ENCODE assay signal across 14 cellular contexts in the genomic region with DNA sequence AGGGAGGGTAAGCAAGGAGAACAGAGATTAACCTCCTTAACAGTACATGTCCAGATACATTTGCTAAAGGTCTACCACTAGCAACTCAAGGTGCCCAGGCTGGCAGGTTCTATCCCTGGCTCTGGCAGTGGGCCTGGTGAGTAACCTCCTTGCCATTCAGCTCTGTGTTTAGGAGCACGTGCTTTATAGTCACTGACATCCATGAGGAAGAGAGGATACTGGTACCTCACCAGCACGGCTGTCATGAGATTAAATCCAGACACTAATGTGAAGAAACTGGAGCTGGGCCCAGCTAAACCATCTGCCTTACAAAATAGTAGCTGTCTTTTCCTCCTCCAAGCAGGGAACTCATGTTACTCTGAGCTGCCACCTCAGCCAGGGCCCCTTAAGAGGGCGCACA. TPM values are rescaled to one million over a fixed set of nuclear protein-coding genes. Genes with fewer than 3 reads are reported as not detected.
DNase-seq lines count a peak whose midpoint lies in the region; ATAC-seq and TF ChIP-seq lines count a peak whose summit lies in the region.
"Had no signal": no experiment of that assay in that cellular context is flagged by ENCODE, and none has a peak within 500 bp of the region (broad histone marks: within the 10 kb centered on the region; RNA-seq: fewer than 3 reads in every experiment).

No MANE protein-coding gene starts in this region.

- TF ChIP-seq CTCF in adrenal gland (IDR thresholded peaks at IDR 0.05), result no peak
- no peak for TF ChIP-seq CTCF in upper lobe of left lung (IDR thresholded peaks at IDR 0.05)
- no peak for TF ChIP-seq CTCF in GM20000 (IDR thresholded peaks at IDR 0.05; ENCODE audit: extremely low read depth, missing control alignments)

- peaks cover 0 to 10% of the 10 kb centered on the region in 2 donors for H3K4me1 ChIP-seq in adrenal gland (replicated peaks in 1 of 2)
- peaks cover 0 to 6% (median 2%) of the 10 kb centered on the region in 4 donors for H3K4me1 ChIP-seq in upper lobe of left lung

- H3K9me3 ChIP-seq in adrenal gland (replicated peaks in 1 of 3) (no peaks in the 10 kb centered on the region), upper lobe of left lung (no peaks in the 10 kb centered on the region)
- H3K9me3 ChIP-seq: thoracic aorta had no signal

- H3K27ac Mint-ChIP-seq in immature natural killer cell, result no peak overlapping the region

- ATAC-seq in upper lobe of left lung (ENCODE audit: low FRiP score in 2 of 2), result no peak
- ATAC-seq in GM18520 (IDR thresholded peaks at IDR 0.05; ENCODE audit: unreplicated experiment), result no peak

- WGBS in adrenal gland, 4 donors, result 17 to 47% (median 44%) methylated on average over 1 to 3 of the region's 3 CpGs
- WGBS in upper lobe of left lung, 2 donors, result 70 to 74% methylated on average over 3 of the region's 3 CpGs

- H3K4me1 Mint-ChIP-seq in immature natural killer cell, result peaks cover 9 to 19% of the 10 kb centered on the region in 2 donors

- H3K4me3 ChIP-seq in adrenal gland (no peak overlapping the region), upper lobe of left lung (no peak overlapping the region)
- H3K4me3 ChIP-seq: thoracic aorta had no signal

- H3K27me3 Mint-ChIP-seq in immature natural killer cell (ENCODE audit: low read depth in 3 of 3), result peaks cover 4 to 14% (median 6%) of the 10 kb centered on the region in 3 donors

- H3K4me3 Mint-ChIP-seq in immature natural killer cell, result no peak overlapping the region

- peak overlapping the region in 1 of 5 donors; percentile 38 for H3K27ac ChIP-seq in adrenal gland
- peak overlapping the region in 3 of 4 donors; percentile 11 to 36 (median 16) for H3K27ac ChIP-seq in upper lobe of left lung

- no peaks in the 10 kb centered on the region for H3K36me3 Mint-ChIP-seq in immature natural killer cell

- DNase-seq in NCI-H82 (lab: John Stamatoyannopoulos, UW) (peak; percentile 54), NCI-H82 treated with DMSO at 0.1 percent for 48 hours (lab: John Stamatoyannopoulos, UW; ENCODE audit: unreplicated experiment) (no peak), adrenal gland (peak in 6 of 7 donors; percentile 12 to 57 (median 24)), glomerular visceral epithelial cell (ENCODE audit: extremely low spot score) (peak; percentile 30), upper lobe of left lung (no peak), GM20000 (ENCODE audit: low spot score) (no peak), immature natural killer cell (no peak)
- DNase-seq: activated CD4-positive, alpha-beta T cell treated with anti-CD3 and anti-CD28 coated beads, Interleukin-2, amount 50 U/mL, for 48 hours; activated naive CD4-positive, alpha-beta T cell; DMS53; head of caudate nucleus; NCI-H1436 treated with DMSO at 0.1 percent for 48 hours had no signal

- TF ChIP-seq EP300 in upper lobe of left lung (IDR thresholded peaks at IDR 0.05), result no peak

- H3K27me3 ChIP-seq in adrenal gland (no peaks in the 10 kb centered on the region), upper lobe of left lung (no peaks in the 10 kb centered on the region)

- no peaks in the 10 kb centered on the region for H3K36me3 ChIP-seq in adrenal gland (replicated peaks in 1 of 2)
- H3K36me3 ChIP-seq in upper lobe of left lung, result no peaks in the 10 kb centered on the region
- H3K36me3 ChIP-seq: thoracic aorta had no signal

- H3K9me3 Mint-ChIP-seq in immature natural killer cell, result no peaks in the 10 kb centered on the region

- intact Hi-C loops in adrenal gland (cut with DNase I), result no loop called here

- TF ChIP-seq POLR2A in adrenal gland (IDR thresholded peaks at IDR 0.05), result no peak
- TF ChIP-seq POLR2A in upper lobe of left lung (IDR thresholded peaks at IDR 0.05), result no peak

RNA-seq across cellular contexts. Expression of a gene that starts 45.3 kb away (rescaled TPM):
- total RNA-seq in adrenal gland, result 10 to 100 TPM in 1 of 8 donors, 1 to 10 TPM in 7; 3.6 to 10.8 (median 6.8) TPM
- 1 to 10 TPM in 2 of 3 donors, under 1 TPM in 1; 0.77 to 6.9 (median 1.4) TPM for polyA plus RNA-seq in adrenal gland
- 1 to 10 TPM; 1.1 to 4.1 (median 3.2) TPM for total RNA-seq in upper lobe of left lung
- polyA plus RNA-seq in immature natural killer cell, result under 1 TPM in 2 of 3 donors, not detected in 1; 0.16 to 0.81 TPM

RNA-seq across cellular contexts. Expression of a gene that starts 53.5 kb away (rescaled TPM):
- total RNA-seq in adrenal gland (10 to 100 TPM in 7 of 8 donors, 1 to 10 TPM in 1; 9.2 to 34.8 (median 20.7) TPM), upper lobe of left lung (1 to 10 TPM; 3.3 to 9.1 (median 5.6) TPM)
- polyA plus RNA-seq in adrenal gland (10 to 100 TPM in 2 of 3 donors, 1 to 10 TPM in 1; 6.9 to 35.8 (median 10.9) TPM), immature natural killer cell (1 to 10 TPM in 1 of 3 donors, under 1 TPM in 2; 0.84 to 3.7 (median 0.99) TPM)

Comparison
In these comparisons a context has a peak if more than half of its experiments do, and no peak if none do; other contexts are left out.
1. DNase-seq: peak in NCI-H82 (single experiment), adrenal gland (6 of 7) and glomerular visceral epithelial cell (single experiment); none in NCI-H82 treated with DMSO at 0.1 percent for 48 hours (single experiment), upper lobe of left lung (0 of 2), GM20000 (single experiment) and immature natural killer cell (0 of 3).